Comparison of ENCODE assay signal across 23 cellular contexts in genomic region chr4:24303926-24304325, GRCh38.
"Had no signal": no experiment of that assay in that cellular context is flagged by ENCODE, and none has a peak within 500 bp of the region (broad histone marks: within the 10 kb centered on the region; RNA-seq: fewer than 3 reads in every experiment).

No MANE protein-coding gene starts in this region.

- DNase-seq: activated B cell treated with CpG ODN at 0.5 μM for 24 hours; activated CD4-positive, alpha-beta memory T cell treated with anti-CD3 and anti-CD28 coated beads for 36 hours; activated CD4-positive, alpha-beta T cell treated with anti-CD3 and anti-CD28 coated beads for 4 hours; activated CD4-positive, alpha-beta T cell treated with anti-CD3 and anti-CD28 coated beads, Interleukin-2, amount 10 ng/mL, durations not matched to agents 24 days and 14 days; activated CD4-positive, alpha-beta T cell treated with anti-CD3 and anti-CD28 coated beads, Interleukin-2, amount 50 U/mL, for 1 hour; activated CD4-positive, alpha-beta T cell treated with anti-CD3 and anti-CD28 coated beads, Interleukin-2, amount 50 U/mL, for 4 hours; activated CD4-positive, CD25-positive, alpha-beta regulatory T cell treated with anti-CD3 and anti-CD28 coated beads, Interleukin-2, amount 50 U/mL, for 72 hours; activated CD8-positive, alpha-beta memory T cell treated with anti-CD3 and anti-CD28 coated beads, Interleukin-2, amount 50 U/mL, for 48 hours; activated CD8-positive, alpha-beta T cell treated with anti-CD3 and anti-CD28 coated beads for 36 hours; activated effector memory CD4-positive, alpha-beta T cell treated with Interleukin-2 at 50 U/mL for 16 hours; activated gamma-delta T cell; activated naive CD4-positive, alpha-beta T cell treated with anti-CD3 and anti-CD28 coated beads, Interleukin-2, amount 10 ng/mL, durations not matched to agents 7 days and 5 days; activated naive CD4-positive, alpha-beta T cell treated with Interleukin-2 at 50 U/mL for 16 hours; activated naive CD8-positive, alpha-beta T cell treated with anti-CD3 and anti-CD28 coated beads, Interleukin-2, amount 10 ng/mL, durations not matched to agents 7 days and 5 days; activated naive CD8-positive, alpha-beta T cell treated with anti-CD3 and anti-CD28 coated beads, Interleukin-2, amount 50 U/mL, for 24 hours; activated T-cell treated with anti-CD3 and anti-CD28 coated beads, Interleukin-2, amount 50 U/mL, for 24 hours; activated T-cell treated with anti-CD3 and anti-CD28 coated beads, Interleukin-2, amount 50 U/mL, for 48 hours; amygdala; caudate nucleus; cerebellar nuclear complex; T-helper 1 cell; T-helper 2 cell; T-helper 9 cell had no signal

- ATAC-seq: activated CD8-positive, alpha-beta T cell treated with anti-CD3 and anti-CD28 coated beads for 36 hours; activated naive CD8-positive, alpha-beta T cell treated with anti-CD3 and anti-CD28 coated beads, Interleukin-2, amount 50 U/mL, for 24 hours had no signal
